8 cellular contexts compared by ENCODE assay signal in the genomic region with DNA sequence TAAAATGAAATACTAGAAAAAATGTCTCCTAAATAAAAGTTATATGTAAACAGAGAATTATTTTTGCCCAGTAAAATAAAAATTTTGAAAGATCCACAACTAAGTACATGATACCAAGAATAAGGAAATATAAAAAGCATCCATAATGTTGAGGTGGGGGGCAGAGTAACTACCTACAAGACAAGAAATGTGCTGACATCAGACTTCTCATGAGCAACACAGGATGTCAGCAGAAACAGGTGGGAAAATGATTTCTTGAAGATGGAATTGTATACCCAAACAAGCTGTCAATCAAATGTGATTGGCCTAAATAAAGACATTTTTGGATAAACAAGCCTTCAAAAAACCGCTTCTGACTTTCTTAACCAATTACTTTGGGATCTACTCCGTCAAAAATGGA.
"Had no signal": no experiment of that assay in that cellular context is flagged by ENCODE, and none has a peak within 500 bp of the region (broad histone marks: within the 10 kb centered on the region; RNA-seq: fewer than 3 reads in every experiment).

No MANE protein-coding gene starts in this region.

- H2AFZ ChIP-seq: GM23248 had no signal

- H3K4me2 ChIP-seq: KMS-11 had no signal

- H3K4me3 ChIP-seq: GM23248 had no signal

- ATAC-seq: HCT116 had no signal

- DNase-seq: GM23248, GOT3, H7, Karpas-422, KBM-7 had no signal

- H3K27ac ChIP-seq: GM23248, KMS-11 had no signal

- FAIRE-seq: HTR-8/SVneo had no signal

- H3K9ac ChIP-seq: GM23248, KMS-11 had no signal
